ENCODE assay signal across 8 cellular contexts in the genomic region with DNA sequence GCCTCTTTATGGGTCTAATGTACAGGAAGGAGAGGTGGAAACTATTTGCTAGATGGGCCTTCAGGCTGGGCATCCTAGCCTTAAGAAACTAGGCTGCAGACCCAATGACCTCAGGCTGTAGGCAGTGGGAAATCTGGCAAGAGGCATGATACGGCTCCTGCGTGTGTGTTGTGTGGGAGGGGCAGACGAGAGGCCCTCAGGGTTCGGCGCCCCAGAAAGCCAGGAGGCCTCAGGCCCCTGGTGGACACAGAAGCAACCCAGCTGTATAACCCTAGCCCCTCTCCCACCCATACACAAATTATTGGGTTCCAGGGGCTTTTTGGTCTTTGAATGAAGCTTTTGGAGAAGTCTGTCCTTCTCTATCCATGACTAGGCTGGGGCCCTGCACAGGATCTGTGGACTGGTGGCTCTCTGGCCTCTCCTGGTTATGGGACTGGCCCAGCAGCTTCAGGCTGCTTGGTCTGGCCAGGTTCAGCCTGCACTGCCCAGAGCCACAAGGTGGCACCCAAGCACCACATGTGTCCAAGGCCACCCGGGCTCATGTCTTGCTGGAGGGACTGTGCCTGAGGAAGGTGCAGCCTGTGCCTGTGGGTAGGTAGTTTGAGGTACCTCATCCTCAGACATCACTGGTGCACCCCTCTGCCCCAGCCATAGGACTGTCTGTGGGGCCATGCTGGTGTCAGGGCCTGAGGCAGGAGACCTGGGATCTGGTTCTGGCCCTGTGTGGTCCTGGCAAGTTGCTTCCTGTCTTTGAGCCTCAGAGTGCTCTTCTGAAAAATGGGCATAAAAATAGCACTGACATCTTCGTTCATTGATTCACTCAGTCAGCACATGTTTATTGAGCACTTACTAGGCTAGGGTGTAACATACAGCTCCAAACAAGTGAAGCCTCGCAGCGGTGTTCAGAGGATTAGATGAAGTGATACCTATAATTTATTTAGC.
DNase-seq lines count a peak whose midpoint lies in the region; ATAC-seq, FAIRE-seq and TF ChIP-seq lines count a peak whose summit lies in the region.

No MANE protein-coding gene starts in this region.

- peak; percentile 84 for ATAC-seq in GM23338
- peak; percentile 90 for ATAC-seq in esophagus mucosa

- no peaks in the 10 kb centered on the region for H3K36me3 ChIP-seq in GM23338 (ENCODE audit: insufficient read depth)

- peaks cover 5% of the 10 kb centered on the region for H3K27me3 Mint-ChIP-seq in activated T-cell treated with anti-CD3 and anti-CD28 coated beads, Interleukin-2, amount 50 U/mL, for 24 hours
- H3K27me3 Mint-ChIP-seq in GM23338 (ENCODE audit: insufficient read depth, low read depth, poor library complexity) = peaks cover 13% of the 10 kb centered on the region
- no peaks in the 10 kb centered on the region for H3K27me3 Mint-ChIP-seq in T-helper 2 cell treated with Interferon-gamma antibody and Interleukin-4, amounts not matched to agents 5 μg/mL and 100 μg/mL, for 36 hours (ENCODE audit: low read depth)
- peaks cover 11% of the 10 kb centered on the region for H3K27me3 Mint-ChIP-seq in nephron progenitor cell (ENCODE audit: low read depth, poor library complexity)

- no peaks in the 10 kb centered on the region for H3K9me2 ChIP-seq in GM23338 (ENCODE audit: insufficient read depth)

- H3K4me3 ChIP-seq in GM23338 (no peak overlapping the region), LNCaP clone FGC (ENCODE audit: low read depth, low read length) (no peak overlapping the region)

- H3K4me3 Mint-ChIP-seq in activated T-cell treated with anti-CD3 and anti-CD28 coated beads, Interleukin-2, amount 50 U/mL, for 24 hours = no peak overlapping the region
- H3K4me3 Mint-ChIP-seq in GM23338 (no peak overlapping the region), nephron progenitor cell (no peak overlapping the region)
- no peak overlapping the region for H3K4me3 Mint-ChIP-seq in T-helper 2 cell treated with Interferon-gamma antibody and Interleukin-4, amounts not matched to agents 5 μg/mL and 100 μg/mL, for 36 hours

- H3K27me3 ChIP-seq in GM23338 (ENCODE audit: insufficient read depth) = no peaks in the 10 kb centered on the region

- FAIRE-seq in RCC 7860 (lab: Jason Lieb, UNC) = no peak

- no peak overlapping the region for H3K4me2 ChIP-seq in GM23338

- no peaks in the 10 kb centered on the region for H3K36me3 Mint-ChIP-seq in activated T-cell treated with anti-CD3 and anti-CD28 coated beads, Interleukin-2, amount 50 U/mL, for 24 hours (ENCODE audit: low read depth)
- H3K36me3 Mint-ChIP-seq in GM23338 (ENCODE audit: low read depth) (no peaks in the 10 kb centered on the region), nephron progenitor cell (ENCODE audit: low read depth) (no peaks in the 10 kb centered on the region)
- no peaks in the 10 kb centered on the region for H3K36me3 Mint-ChIP-seq in T-helper 2 cell treated with Interferon-gamma antibody and Interleukin-4, amounts not matched to agents 5 μg/mL and 100 μg/mL, for 36 hours (ENCODE audit: low read depth)

- no peaks in the 10 kb centered on the region for H3F3A ChIP-seq in GM23338 (replicated peaks; ENCODE audit: low read depth)

- no peaks in the 10 kb centered on the region for H3K4me1 ChIP-seq in GM23338 (ENCODE audit: insufficient read depth)

- H3K4me1 Mint-ChIP-seq in activated T-cell treated with anti-CD3 and anti-CD28 coated beads, Interleukin-2, amount 50 U/mL, for 24 hours (ENCODE audit: low read depth) = no peaks in the 10 kb centered on the region
- H3K4me1 Mint-ChIP-seq in GM23338 (peaks cover 4% of the 10 kb centered on the region; the same call in 1 of the 3 replicates), nephron progenitor cell (peaks cover 5% of the 10 kb centered on the region)
- H3K4me1 Mint-ChIP-seq in T-helper 2 cell treated with Interferon-gamma antibody and Interleukin-4, amounts not matched to agents 5 μg/mL and 100 μg/mL, for 36 hours (ENCODE audit: low read depth) = peaks cover 6% of the 10 kb centered on the region

- H3K9me3 Mint-ChIP-seq in activated T-cell treated with anti-CD3 and anti-CD28 coated beads, Interleukin-2, amount 50 U/mL, for 24 hours = no peaks in the 10 kb centered on the region
- H3K9me3 Mint-ChIP-seq in GM23338 (no peaks in the 10 kb centered on the region), nephron progenitor cell (peaks cover 8% of the 10 kb centered on the region)
- no peaks in the 10 kb centered on the region for H3K9me3 Mint-ChIP-seq in T-helper 2 cell treated with Interferon-gamma antibody and Interleukin-4, amounts not matched to agents 5 μg/mL and 100 μg/mL, for 36 hours

- peak; percentile 45 for DNase-seq in activated T-cell treated with anti-CD3 and anti-CD28 coated beads, Interleukin-2, amount 50 U/mL, for 24 hours
- DNase-seq in activated T-cell treated with anti-CD3 and anti-CD28 coated beads, Interleukin-2, amount 50 U/mL, for 1 hour = no peak
- DNase-seq in GM23338 (ENCODE audit: low spot score) = peak; percentile 77
- peak; percentile 53 for DNase-seq in LNCaP clone FGC (ENCODE audit: low read depth)
- DNase-seq in T-helper 2 cell treated with Interferon-gamma antibody and Interleukin-4, amounts not matched to agents 5 μg/mL and 100 μg/mL, for 36 hours (ENCODE audit: low spot score) = peak; percentile 36
- DNase-seq in nephron progenitor cell = peak; percentile 68
- DNase-seq in RCC 7860 (ENCODE audit: low spot score) = no peak

- no peaks in the 10 kb centered on the region for H3K79me2 ChIP-seq in GM23338 (replicated peaks; ENCODE audit: insufficient read depth)

- TF ChIP-seq CTCF in GM23338 (conservative IDR thresholded peaks at IDR 0.05; ENCODE audit: low read depth in 2 of 2) = peak; percentile 70 to 93
- TF ChIP-seq CTCF in LNCaP clone FGC (IDR thresholded peaks at IDR 0.05; ENCODE audit: control insufficient read depth, extremely low read depth, insufficient read depth) = peak; percentile 100
- peak; percentile 80 for TF ChIP-seq CTCF in nephron progenitor cell (IDR thresholded peaks at IDR 0.05)

- no peak overlapping the region for H3K27ac Mint-ChIP-seq in activated T-cell treated with anti-CD3 and anti-CD28 coated beads, Interleukin-2, amount 50 U/mL, for 24 hours
- no peak overlapping the region for H3K27ac Mint-ChIP-seq in GM23338
- no peak overlapping the region for H3K27ac Mint-ChIP-seq in T-helper 2 cell treated with Interferon-gamma antibody and Interleukin-4, amounts not matched to agents 5 μg/mL and 100 μg/mL, for 36 hours
- H3K27ac Mint-ChIP-seq in nephron progenitor cell = no peak overlapping the region

- no peaks in the 10 kb centered on the region for H4K20me1 ChIP-seq in GM23338 (replicated peaks; ENCODE audit: insufficient read depth)

- no peak overlapping the region for H3K27ac ChIP-seq in GM23338 (ENCODE audit: low read depth)

- H2AFZ ChIP-seq in GM23338 = peak overlapping the region; percentile 65; the same call in 1 of the 2 replicates

TF ChIP-seq in GM23338, 12 proteins besides CTCF, POLR2A, EP300 and RAD21 (continues in another document):
- TF ChIP-seq ZNF114 (CRISPR knock-in tag; IDR thresholded peaks at IDR 0.05) = no peak
- TF ChIP-seq EZH2 (IDR thresholded peaks at IDR 0.05; ENCODE audit: low read depth, unreplicated experiment) = no peak
- no peak for TF ChIP-seq ETS1 (IDR thresholded peaks at IDR 0.05)
- TF ChIP-seq NANOG (IDR thresholded peaks at IDR 0.05; ENCODE audit: borderline replicate concordance) = no peak
- TF ChIP-seq JUNB (IDR thresholded peaks at IDR 0.05; ENCODE audit: unreplicated experiment) = no peak
- no peak for TF ChIP-seq POLR2AphosphoS5 (IDR thresholded peaks at IDR 0.05; ENCODE audit: low read depth)

Comparison
In these comparisons a context has a peak if more than half of its experiments do, and no peak if none do; other contexts are left out.
1. DNase-seq: peak in activated T-cell treated with anti-CD3 and anti-CD28 coated beads, Interleukin-2, amount 50 U/mL, for 24 hours (single experiment), GM23338 (single experiment), LNCaP clone FGC (single experiment), T-helper 2 cell treated with Interferon-gamma antibody and Interleukin-4, amounts not matched to agents 5 μg/mL and 100 μg/mL, for 36 hours (single experiment) and nephron progenitor cell (single experiment); none in activated T-cell treated with anti-CD3 and anti-CD28 coated beads, Interleukin-2, amount 50 U/mL, for 1 hour (single experiment) and RCC 7860 (single experiment).
2. Peak in every context shown above with its lines, with median percentiles within 50 percentile points of each other: CTCF ChIP-seq.